ENCODE assay signal across 15 cellular contexts in the genomic region with DNA sequence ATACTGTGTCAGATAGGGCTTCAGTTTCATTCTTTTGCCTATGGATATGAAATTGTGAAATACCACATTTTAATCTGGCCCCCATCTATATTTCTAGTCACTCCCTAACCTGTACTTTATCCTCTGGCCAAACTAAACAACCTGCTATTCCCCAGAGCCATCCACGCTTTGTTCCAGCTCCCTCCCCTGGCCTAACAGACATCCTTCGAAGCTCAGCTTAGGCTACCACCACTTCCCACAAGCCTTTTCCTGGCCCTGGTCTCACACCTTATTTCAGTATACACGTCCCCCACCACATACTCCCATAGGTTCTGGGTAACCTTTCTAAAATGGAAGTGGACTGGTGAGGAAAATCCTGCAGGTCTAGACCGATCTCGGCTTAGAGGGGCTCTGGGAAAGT. TPM values are rescaled to one million over a fixed set of nuclear protein-coding genes. Genes with fewer than 3 reads are reported as not detected.
A peak's percentile ranks its signal among the peaks of the same experiment; 100 is the strongest.
DNase-seq lines count a peak whose midpoint lies in the region; TF ChIP-seq lines count a peak whose summit lies in the region.
"Had no signal": no experiment of that assay in that cellular context is flagged by ENCODE, and none has a peak within 500 bp of the region (broad histone marks: within the 10 kb centered on the region; RNA-seq: fewer than 3 reads in every experiment).

No MANE protein-coding gene starts in this region.

- H3K27ac ChIP-seq in right atrium auricular region (peak overlapping the region; percentile 37 to 41), osteoblast (ENCODE audit: low read depth, low read length) (peak overlapping the region; percentile 61), Peyer's patch (no peak overlapping the region)

- no peak for TF ChIP-seq CTCF in right atrium auricular region (IDR thresholded peaks at IDR 0.05)
- TF ChIP-seq CTCF in osteoblast (IDR thresholded peaks at IDR 0.05; ENCODE audit: extremely low read depth, low read depth, low read length) = no peak
- no peak for TF ChIP-seq CTCF in Peyer's patch (IDR thresholded peaks at IDR 0.05)

- H3K4me3 ChIP-seq in right atrium auricular region = no peak overlapping the region
- no peak overlapping the region for H3K4me3 ChIP-seq in osteoblast (ENCODE audit: insufficient read depth, low read length)
- no peak overlapping the region for H3K4me3 ChIP-seq in Peyer's patch
- H3K4me3 ChIP-seq: stomach had no signal

- in situ Hi-C loops in G401 (cut with HindIII; ENCODE audit: low sequenced_read_pairs) = no loop called here

- peaks cover 0 to 57% of the 10 kb centered on the region in 2 donors for H3K4me1 ChIP-seq in right atrium auricular region
- H3K4me1 ChIP-seq in osteoblast (ENCODE audit: insufficient read depth, low read length) = peaks cover 33% of the 10 kb centered on the region
- peaks cover 0 to 4% (median 0%) of the 10 kb centered on the region in 4 donors for H3K4me1 ChIP-seq in Peyer's patch

- H3K4me2 ChIP-seq in osteoblast (ENCODE audit: insufficient read depth, low read length) = no peak overlapping the region

- H3K36me3 ChIP-seq in right atrium auricular region (no peaks in the 10 kb centered on the region), osteoblast (ENCODE audit: insufficient read depth, low read length) (no peaks in the 10 kb centered on the region), Peyer's patch (no peaks in the 10 kb centered on the region)
- H3K36me3 ChIP-seq: stomach had no signal

- H3K79me2 ChIP-seq in osteoblast (ENCODE audit: insufficient read depth, low read length) = peaks cover 89% of the 10 kb centered on the region

- H3K9me3 ChIP-seq in right atrium auricular region (no peaks in the 10 kb centered on the region), osteoblast (ENCODE audit: low read depth, low read length) (no peaks in the 10 kb centered on the region), Peyer's patch (no peaks in the 10 kb centered on the region)
- H3K9me3 ChIP-seq: stomach had no signal

- no peak for TF ChIP-seq POLR2A in Peyer's patch (IDR thresholded peaks at IDR 0.05)

- H3K27me3 ChIP-seq in right atrium auricular region (no peaks in the 10 kb centered on the region), osteoblast (ENCODE audit: insufficient read depth, low read length) (no peaks in the 10 kb centered on the region), Peyer's patch (no peaks in the 10 kb centered on the region)
- H3K27me3 ChIP-seq: stomach had no signal

- DNase-seq in G401 (ENCODE audit: low spot score) = peak; percentile 53
- peak; percentile 70 for DNase-seq in NCI-H69 (lab: John Stamatoyannopoulos, UW)
- DNase-seq in right atrium auricular region (ENCODE audit: low spot score) = no peak
- DNase-seq in osteoblast (ENCODE audit: insufficient read length, low spot score, missing footprints) = no peak
- DNase-seq in T-helper 9 cell = no peak
- no peak for DNase-seq in Peyer's patch
- no peak for DNase-seq in activated CD4-positive, alpha-beta T cell treated with anti-CD3 and anti-CD28 coated beads, Interleukin-2, amount 50 U/mL, for 1 hour
- DNase-seq in HK-2 (ENCODE audit: unreplicated experiment) = no peak
- DNase-seq: activated CD4-positive, alpha-beta T cell treated with anti-CD3 and anti-CD28 coated beads, Interleukin-2, amount 10 ng/mL, durations not matched to agents 7 days and 5 days; activated naive CD8-positive, alpha-beta T cell treated with anti-CD3 and anti-CD28 coated beads, Interleukin-2, amount 50 U/mL, for 24 hours; activated T-cell treated with anti-CD3 and anti-CD28 coated beads, Interleukin-2, amount 50 U/mL, for 24 hours; COR-L47; NCI-H1436; NCI-H226; stomach had no signal

- H2AFZ ChIP-seq in osteoblast (ENCODE audit: low read length) = no peak overlapping the region

- H4K20me1 ChIP-seq in osteoblast (ENCODE audit: insufficient read depth, low read length) = peaks cover 6% of the 10 kb centered on the region

RNA-seq across cellular contexts. Expression of a gene that starts 55.4 kb away (rescaled TPM):
- 36.8 and 49.5 TPM in 2 replicates for total RNA-seq in G401 (2014; rRNA removed; shearing (Covaris generic))
- total RNA-seq in right atrium auricular region = 10 to 100 TPM; 26.2 to 28.9 TPM
- 49.8 and 51.8 TPM in 2 replicates for total RNA-seq in osteoblast
- 10 to 100 TPM; 41.3 to 80.9 (median 43.9) TPM for total RNA-seq in Peyer's patch

Comparison
In these comparisons a context has a peak if more than half of its experiments do, and no peak if none do; other contexts are left out.
1. DNase-seq: peak in G401 (single experiment) and NCI-H69 (single experiment); none in right atrium auricular region (single experiment), osteoblast (single experiment), T-helper 9 cell (single experiment), Peyer's patch (0 of 3), activated CD4-positive, alpha-beta T cell treated with anti-CD3 and anti-CD28 coated beads, Interleukin-2, amount 50 U/mL, for 1 hour (single experiment) and HK-2 (single experiment).
2. H3K27ac ChIP-seq: peak in right atrium auricular region (2 of 2) and osteoblast (single experiment); none in Peyer's patch (0 of 4).